In genomic region chr3:193910886-193911738, GRCh38 we compare ENCODE assay signal across 11 cellular contexts.
DNase-seq lines count a peak whose midpoint lies in the region; ATAC-seq and TF ChIP-seq lines count a peak whose summit lies in the region.
"Had no signal": no experiment of that assay in that cellular context is flagged by ENCODE, and none has a peak within 500 bp of the region (broad histone marks: within the 10 kb centered on the region; RNA-seq: fewer than 3 reads in every experiment).

No MANE protein-coding gene starts in this region.

- CTCF ChIA-PET in HEK293T (lab: Yijun Ruan, JAX): no interaction called here

- H3K9me3 ChIP-seq in NT2/D1 (ENCODE audit: insufficient read depth, low read length): peaks cover 17% of the 10 kb centered on the region
- H3K9me3 ChIP-seq: prostate gland had no signal

- H3K4me3 ChIP-seq in NT2/D1 (ENCODE audit: insufficient read length, low read depth): no peak overlapping the region
- H3K4me3 ChIP-seq: MG63, prostate gland had no signal

- POLR2A ChIA-PET in HEK293T (lab: Yijun Ruan, JAX): no interaction called here

- peak overlapping the region; percentile 30 for H3K27ac Mint-ChIP-seq in activated T-cell treated with anti-CD3 and anti-CD28 coated beads, Interleukin-2, amount 50 U/mL, for 24 hours
- no peak overlapping the region for H3K27ac Mint-ChIP-seq in stimulated activated effector memory CD8-positive, alpha-beta T cell treated with anti-CD3 and anti-CD28 coated beads, Interleukin-12 subunit alpha, Interleukin-12 subunit beta, amount 100 ng/mL, for 72 hours

- peaks cover 5% of the 10 kb centered on the region for H3K9me3 Mint-ChIP-seq in activated T-cell treated with anti-CD3 and anti-CD28 coated beads, Interleukin-2, amount 50 U/mL, for 24 hours
- H3K9me3 Mint-ChIP-seq in stimulated activated effector memory CD8-positive, alpha-beta T cell treated with anti-CD3 and anti-CD28 coated beads, Interleukin-12 subunit alpha, Interleukin-12 subunit beta, amount 100 ng/mL, for 72 hours: peaks cover 3% of the 10 kb centered on the region

- no peaks in the 10 kb centered on the region for H3K36me3 Mint-ChIP-seq in activated T-cell treated with anti-CD3 and anti-CD28 coated beads, Interleukin-2, amount 50 U/mL, for 24 hours (ENCODE audit: low read depth)
- H3K36me3 Mint-ChIP-seq in stimulated activated effector memory CD8-positive, alpha-beta T cell treated with anti-CD3 and anti-CD28 coated beads, Interleukin-12 subunit alpha, Interleukin-12 subunit beta, amount 100 ng/mL, for 72 hours: no peaks in the 10 kb centered on the region

- TF ChIP-seq POLR2A in erythroblast (IDR thresholded peaks at IDR 0.05; ENCODE audit: low read length): no peak

- peaks cover 30% of the 10 kb centered on the region for H3K4me1 Mint-ChIP-seq in activated T-cell treated with anti-CD3 and anti-CD28 coated beads, Interleukin-2, amount 50 U/mL, for 24 hours (ENCODE audit: low read depth)
- no peaks in the 10 kb centered on the region for H3K4me1 Mint-ChIP-seq in stimulated activated effector memory CD8-positive, alpha-beta T cell treated with anti-CD3 and anti-CD28 coated beads, Interleukin-12 subunit alpha, Interleukin-12 subunit beta, amount 100 ng/mL, for 72 hours

- H3K36me3 ChIP-seq in NT2/D1 (ENCODE audit: insufficient read depth, insufficient read length, low read length): no peaks in the 10 kb centered on the region
- H3K36me3 ChIP-seq: MG63, prostate gland had no signal

- peaks cover 13% of the 10 kb centered on the region for H3K4me1 ChIP-seq in NT2/D1 (ENCODE audit: insufficient read depth, insufficient read length)
- H3K4me1 ChIP-seq: prostate gland had no signal

- peaks cover 4% of the 10 kb centered on the region for H3K27me3 ChIP-seq in NT2/D1 (ENCODE audit: insufficient read depth, insufficient read length)
- H3K27me3 ChIP-seq: MG63 had no signal

- DNase-seq in activated T-cell treated with anti-CD3 and anti-CD28 coated beads, Interleukin-2, amount 50 U/mL, for 24 hours: no peak
- DNase-seq in activated T-cell treated with anti-CD3 and anti-CD28 coated beads for 4 hours (no peak), NT2/D1 (ENCODE audit: low read depth, low spot score) (peak; percentile 36), erythroblast (lab: John Stamatoyannopoulos, UW) (peak; percentile 68 to 88), HEK293T (ENCODE audit: extremely low spot score) (no peak)
- no peak for DNase-seq in stimulated activated effector memory CD8-positive, alpha-beta T cell treated with anti-CD3 and anti-CD28 coated beads, Interleukin-12 subunit alpha, Interleukin-12 subunit beta, amount 100 ng/mL, for 72 hours (ENCODE audit: low spot score in 2 of 2)
- DNase-seq in activated CD8-positive, alpha-beta memory T cell treated with anti-CD3 and anti-CD28 coated beads for 24 hours: no peak
- DNase-seq: MG63, T-helper 17 cell had no signal

- H3K9ac ChIP-seq in NT2/D1 (ENCODE audit: insufficient read length, low read depth): no peak overlapping the region

- no peaks in the 10 kb centered on the region for H3K27me3 Mint-ChIP-seq in activated T-cell treated with anti-CD3 and anti-CD28 coated beads, Interleukin-2, amount 50 U/mL, for 24 hours

- ATAC-seq in stimulated activated effector memory CD8-positive, alpha-beta T cell treated with anti-CD3 and anti-CD28 coated beads, Interleukin-12 subunit alpha, Interleukin-12 subunit beta, amount 100 ng/mL, for 72 hours: peak; percentile 29
- no peak for ATAC-seq in HG03354 (IDR thresholded peaks at IDR 0.05; ENCODE audit: poor library complexity, severe bottlenecking, unreplicated experiment)
- ATAC-seq: T-helper 17 cell had no signal

- no peak overlapping the region for H3K4me3 Mint-ChIP-seq in activated T-cell treated with anti-CD3 and anti-CD28 coated beads, Interleukin-2, amount 50 U/mL, for 24 hours
- no peak overlapping the region for H3K4me3 Mint-ChIP-seq in stimulated activated effector memory CD8-positive, alpha-beta T cell treated with anti-CD3 and anti-CD28 coated beads, Interleukin-12 subunit alpha, Interleukin-12 subunit beta, amount 100 ng/mL, for 72 hours

TF ChIP-seq in HEK293T, 16 proteins besides CTCF, POLR2A, EP300 and RAD21:
- no peak for TF ChIP-seq ZNF384 (IDR thresholded peaks at IDR 0.05)
- no peak for TF ChIP-seq LEF1 (IDR thresholded peaks at IDR 0.05; ENCODE audit: borderline replicate concordance)
- no peak for TF ChIP-seq SUZ12 (IDR thresholded peaks at IDR 0.05)
- no peak for TF ChIP-seq TARDBP (IDR thresholded peaks at IDR 0.05)
- TF ChIP-seq ELF4 (IDR thresholded peaks at IDR 0.05): no peak
- TF ChIP-seq, protein P1, sequence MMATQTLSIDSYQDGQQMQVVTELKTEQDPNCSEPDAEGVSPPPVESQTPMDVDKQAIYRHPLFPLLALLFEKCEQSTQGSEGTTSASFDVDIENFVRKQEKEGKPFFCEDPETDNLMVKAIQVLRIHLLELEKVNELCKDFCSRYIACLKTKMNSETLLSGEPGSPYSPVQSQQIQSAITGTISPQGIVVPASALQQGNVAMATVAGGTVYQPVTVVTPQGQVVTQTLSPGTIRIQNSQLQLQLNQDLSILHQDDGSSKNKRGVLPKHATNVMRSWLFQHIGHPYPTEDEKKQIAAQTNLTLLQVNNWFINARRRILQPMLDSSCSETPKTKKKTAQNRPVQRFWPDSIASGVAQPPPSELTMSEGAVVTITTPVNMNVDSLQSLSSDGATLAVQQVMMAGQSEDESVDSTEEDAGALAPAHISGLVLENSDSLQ (IDR thresholded peaks at IDR 0.05): no peak
- no peak for TF ChIP-seq FOXM1 (IDR thresholded peaks at IDR 0.05; ENCODE audit: borderline replicate concordance)
TF ChIP-seq in HEK293T: peak in this region for 0.

Comparison
In these comparisons a context has a peak if more than half of its experiments do, and no peak if none do; other contexts are left out.
1. DNase-seq: peak in NT2/D1 (single experiment) and erythroblast (2 of 2); none in activated T-cell treated with anti-CD3 and anti-CD28 coated beads, Interleukin-2, amount 50 U/mL, for 24 hours (single experiment), activated T-cell treated with anti-CD3 and anti-CD28 coated beads for 4 hours (single experiment), stimulated activated effector memory CD8-positive, alpha-beta T cell treated with anti-CD3 and anti-CD28 coated beads, Interleukin-12 subunit alpha, Interleukin-12 subunit beta, amount 100 ng/mL, for 72 hours (0 of 2), HEK293T (single experiment) and activated CD8-positive, alpha-beta memory T cell treated with anti-CD3 and anti-CD28 coated beads for 24 hours (single experiment).